In the genomic region with DNA sequence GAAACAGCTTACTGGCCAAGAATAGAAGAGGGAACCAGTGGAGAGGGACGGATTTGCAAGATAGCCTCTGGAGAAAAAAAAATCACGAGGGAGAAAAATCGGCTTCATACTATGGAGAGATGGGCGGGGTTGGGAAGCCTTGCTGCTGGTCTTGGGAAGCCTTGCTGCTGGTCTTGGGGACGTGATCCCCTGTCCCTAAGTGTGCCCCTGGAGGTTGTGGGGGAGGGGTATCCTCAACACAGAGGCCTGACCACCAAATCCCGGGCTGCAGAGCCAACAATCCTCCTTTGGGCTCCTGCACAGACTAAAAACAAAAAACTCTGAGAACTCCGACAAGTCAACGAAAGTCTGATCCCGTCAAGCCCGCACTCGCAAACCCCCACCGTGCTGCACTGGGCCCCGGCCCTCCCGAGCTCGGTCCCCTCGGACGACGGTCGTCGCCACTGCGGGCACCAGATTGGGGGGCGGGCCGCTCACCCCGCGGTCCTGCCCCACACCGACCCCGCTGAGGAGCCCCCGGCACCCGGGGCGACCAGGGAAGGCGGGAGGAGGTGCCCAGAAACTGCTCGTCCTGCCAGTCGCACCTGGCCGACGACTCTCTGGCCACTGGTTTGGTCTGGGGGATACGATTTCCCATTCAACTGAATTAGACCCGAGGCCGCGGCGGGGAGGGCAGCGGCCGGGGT, we compare ENCODE assay signal across 8 cellular contexts. TPM values are rescaled to one million over a fixed set of nuclear protein-coding genes. Genes with fewer than 3 reads are reported as not detected.
DNase-seq lines count a peak whose midpoint lies in the region; ATAC-seq, FAIRE-seq and TF ChIP-seq lines count a peak whose summit lies in the region.

No MANE protein-coding gene starts in this region.

- ATAC-seq in GM18907 (IDR thresholded peaks at IDR 0.05; ENCODE audit: unreplicated experiment) (peak; percentile 19), GM12878 (no peak; the same call in 2 of the 3 replicates), GM18502 (IDR thresholded peaks at IDR 0.05; ENCODE audit: poor library complexity, unreplicated experiment) (no peak)

- TF ChIP-seq POLR2A in GM12878 (IDR thresholded peaks at IDR 0.05; ENCODE audit: low read depth, low read length) = no peak

- H3K4me1 ChIP-seq in GM12878 (ENCODE audit: control insufficient read depth, insufficient read depth, low read length) = peaks cover 9% of the 10 kb centered on the region; the same call in 1 of the 2 replicates
- H3K4me1 ChIP-seq in skeletal muscle satellite cell (ENCODE audit: control insufficient read depth, insufficient read depth, low read length) = peaks cover 14% of the 10 kb centered on the region

- H4K20me1 ChIP-seq in GM12878 (ENCODE audit: control insufficient read depth, insufficient read depth) = no peaks in the 10 kb centered on the region; the same call in 1 of the 2 replicates

- in situ Hi-C loops in GM12878 (cut with MboI) = no loop called here

- FAIRE-seq in GM12878 (lab: Jason Lieb, UNC) = no peak

- DNase-seq in LNCaP clone FGC (ENCODE audit: low read depth) (no peak), GM12878 (ENCODE audit: low read depth, low spot score) (no peak), iPS-NIHi7 (ENCODE audit: extremely low spot score) (peak; percentile 33), T-helper 9 cell (no peak)

- H3K27me3 ChIP-seq in GM12878 (replicated peaks in 1 of 2; ENCODE audit: control insufficient read depth in 2 of 2, insufficient read depth in 2 of 2, low read length in 1 of 2) = peaks cover 0 to 7% of the 10 kb centered on the region in 2 experiments; a peak in 3 of 4 replicates
- H3K27me3 ChIP-seq in skeletal muscle satellite cell (ENCODE audit: control insufficient read depth, insufficient read depth, low read length) = peaks cover 21% of the 10 kb centered on the region

- CTCF ChIA-PET in GM12878 (lab: Yijun Ruan, JAX) = interaction anchor here (1.2 to 1.4 kb wide), 2 partner anchors 15 to 26 kb away, joined by 3 read pairs; no protein-coding TSS in a partner anchor

- H3K36me3 ChIP-seq in GM12878 (ENCODE audit: control insufficient read depth in 2 of 2, insufficient read depth in 2 of 2, low read length in 1 of 2) (no peaks in the 10 kb centered on the region), skeletal muscle satellite cell (ENCODE audit: insufficient read depth, low read length) (no peaks in the 10 kb centered on the region)

- H3K27ac ChIP-seq in 22Rv1 (peak overlapping the region; percentile 86), GM12878 (ENCODE audit: control insufficient read depth, insufficient read depth) (no peak overlapping the region)

- no peaks in the 10 kb centered on the region for H3K9me3 ChIP-seq in GM12878 (replicated peaks; ENCODE audit: control insufficient read depth, insufficient read depth, low read length)
- H3K9me3 ChIP-seq in skeletal muscle satellite cell (replicated peaks; ENCODE audit: low read length) = no peaks in the 10 kb centered on the region

- SMC1A ChIA-PET in GM12878 (lab: Charles Lee; ENCODE audit: uncharacterized antibody, unreplicated experiment) = no interaction called here

- peak overlapping the region; percentile 70 for H3K4me2 ChIP-seq in GM12878 (ENCODE audit: control insufficient read depth, insufficient read depth)
- H3K4me2 ChIP-seq in skeletal muscle satellite cell (ENCODE audit: low read length) = peak overlapping the region; percentile 96

- no peak for TF ChIP-seq EP300 in GM12878 (IDR thresholded peaks at IDR 0.05; ENCODE audit: borderline replicate concordance in 1 of 2, control insufficient read depth in 1 of 2, low read depth in 2 of 2, low read length in 2 of 2)

- H3K4me3 ChIP-seq in LNCaP clone FGC (ENCODE audit: low read depth, low read length) = peak overlapping the region; percentile 82
- peak overlapping the region; percentile 70 for H3K4me3 ChIP-seq in GM12878
- H3K4me3 ChIP-seq in skeletal muscle satellite cell (ENCODE audit: low read length) = peak overlapping the region; percentile 82

- TF ChIP-seq RAD21 in GM12878 (IDR thresholded peaks at IDR 0.05; ENCODE audit: insufficient read depth, low read depth, low read length) = no peak

- POLR2A ChIA-PET in GM12878 (lab: Charles Lee) = no interaction called here

- no TSS peak for BruUV-seq in GM12878 (replicated peaks; lab: Mats Ljungman, UMichigan)

- RAD21 ChIA-PET in GM12878 (lab: Charles Lee; ENCODE audit: unreplicated experiment) = no interaction called here

- no peaks in the 10 kb centered on the region for H3K79me2 ChIP-seq in GM12878 (ENCODE audit: control insufficient read depth, insufficient read depth, low read length)

- intact Hi-C loops in GM12878 (cut with micrococcal nuclease; ENCODE audit: unreplicated experiment) = loop anchor here (10.0 kb wide), 1 partner anchor 205 kb away; no protein-coding TSS in a partner anchor

- H3K9ac ChIP-seq in GM12878 (ENCODE audit: control insufficient read depth, insufficient read depth, low read length) (no peak overlapping the region), skeletal muscle satellite cell (ENCODE audit: low read depth, low read length) (peak overlapping the region; percentile 59)

- H2AFZ ChIP-seq in GM12878 (ENCODE audit: control insufficient read depth, low read depth, low read length) = no peak overlapping the region

- TF ChIP-seq CTCF in 22Rv1 (IDR thresholded peaks at IDR 0.05) (no peak), LNCaP clone FGC (IDR thresholded peaks at IDR 0.05; ENCODE audit: control insufficient read depth, extremely low read depth, insufficient read depth) (no peak), GM12878 (IDR thresholded peaks at IDR 0.05 in 2 of 3, conservative IDR thresholded peaks at IDR 0.05 in 1 of 3; ENCODE audit: control insufficient read depth in 2 of 3, extremely low read depth in 1 of 3, insufficient read depth in 1 of 3, low read depth in 3 of 3, low read length in 3 of 3) (no peak)

- 24% methylated on average over 29 of the region's 42 CpGs for WGBS in GM12878 (ENCODE audit: insufficient coverage, insufficient replicate concordance, low lambda C conversion rate, missing lambda C conversion rate)

TF ChIP-seq in GM12878, 131 proteins besides CTCF, POLR2A, EP300 and RAD21:
- TF ChIP-seq TCF3 (IDR thresholded peaks at IDR 0.05; ENCODE audit: borderline replicate concordance, insufficient read depth, low read depth, low read length) (no peak), BMI1 (IDR thresholded peaks at IDR 0.05; ENCODE audit: borderline replicate concordance) (peak; percentile 15; the same call in 1 of the 2 replicates), SUZ12 (IDR thresholded peaks at IDR 0.05; ENCODE audit: unreplicated experiment) (peak; percentile 19)
- TF ChIP-seq, protein P1, sequence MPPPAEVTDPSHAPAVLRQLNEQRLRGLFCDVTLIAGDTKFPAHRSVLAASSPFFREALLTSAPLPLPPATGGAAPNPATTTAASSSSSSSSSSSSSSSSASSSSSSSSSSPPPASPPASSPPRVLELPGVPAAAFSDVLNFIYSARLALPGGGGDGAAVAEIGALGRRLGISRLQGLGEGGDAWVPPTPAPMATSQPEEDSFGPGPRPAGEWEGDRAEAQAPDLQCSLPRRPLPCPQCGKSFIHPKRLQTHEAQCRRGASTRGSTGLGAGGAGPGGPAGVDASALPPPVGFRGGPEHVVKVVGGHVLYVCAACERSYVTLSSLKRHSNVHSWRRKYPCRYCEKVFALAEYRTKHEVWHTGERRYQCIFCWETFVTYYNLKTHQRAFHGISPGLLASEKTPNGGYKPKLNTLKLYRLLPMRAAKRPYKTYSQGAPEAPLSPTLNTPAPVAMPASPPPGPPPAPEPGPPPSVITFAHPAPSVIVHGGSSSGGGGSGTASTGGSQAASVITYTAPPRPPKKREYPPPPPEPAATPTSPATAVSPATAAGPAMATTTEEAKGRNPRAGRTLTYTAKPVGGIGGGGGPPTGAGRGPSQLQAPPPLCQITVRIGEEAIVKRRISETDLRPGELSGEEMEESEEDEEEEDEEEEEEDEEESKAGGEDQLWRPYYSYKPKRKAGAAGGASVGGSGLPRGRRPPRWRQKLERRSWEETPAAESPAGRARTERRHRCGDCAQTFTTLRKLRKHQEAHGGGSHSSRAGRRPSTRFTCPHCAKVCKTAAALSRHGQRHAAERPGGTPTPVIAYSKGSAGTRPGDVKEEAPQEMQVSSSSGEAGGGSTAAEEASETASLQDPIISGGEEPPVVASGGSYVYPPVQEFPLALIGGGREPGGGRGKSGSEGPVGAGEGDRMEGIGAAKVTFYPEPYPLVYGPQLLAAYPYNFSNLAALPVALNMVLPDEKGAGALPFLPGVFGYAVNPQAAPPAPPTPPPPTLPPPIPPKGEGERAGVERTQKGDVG (CRISPR knock-in tag; IDR thresholded peaks at IDR 0.05) = no peak

RNA-seq across cellular contexts. Expression of a gene that starts 0.7 kb away (rescaled TPM):
- 0.25 TPM in 1 of 2 replicates, not detected in the other for total RNA-seq in GM12878 (2013; cell fraction: nucleolus; rRNA removed)
- total RNA-seq in GM12878 (2014; rRNA removed) (0.05 and 0.17 TPM in 2 replicates), GM12878 (2014; rRNA removed; fragmentation: Illumina TruSeq; extraction: Trizol) (0.04 TPM in 1 of 2 replicates, not detected in the other), GM12878 (2021) (0.13 and 0.21 TPM in 2 replicates)
- 0.16 TPM for polyA plus RNA-seq in GM12878 (2011; ENCODE audit: low read depth)
- polyA plus RNA-seq in GM12878 (2011; rRNA removed) (0.09 and 0.10 TPM in 2 replicates), GM12878 (2014; fragmentation: Illumina TruSeq; extraction: Trizol) (0.07 and 0.21 TPM in 2 replicates), GM12878 (2014; fragmentation: Nextera tagmentation; extraction: Ambion mirVana) (not detected), GM12878 (2014; rRNA removed) (0.01 and 0.04 TPM in 2 replicates), GM12878 (2016; fragmentation: Nextera tagmentation; extraction: Ambion mirVana) (under 1 TPM; 0.05 to 0.09 TPM)
- polyA plus RNA-seq in GM12878 (2011; cell fraction: cytosol; rRNA removed) = 0.05 and 0.10 TPM in 2 replicates
- 0.07 and 0.15 TPM in 2 replicates for polyA plus RNA-seq in GM12878 (2011; cell fraction: nucleus; rRNA removed)
- 0.14 and 0.18 TPM in 2 replicates for polyA plus RNA-seq in GM12878 (2012)
- polyA minus RNA-seq in GM12878 (2011; rRNA and poly(A)+ RNA removed) = not detected in 2 replicates
- 0.67 and 0.94 TPM in 2 replicates for polyA minus RNA-seq in GM12878 (2011; cell fraction: cytosol; rRNA and poly(A)+ RNA removed)
- polyA minus RNA-seq in GM12878 (2011; cell fraction: nucleus; rRNA and poly(A)+ RNA removed) = 0.12 and 0.19 TPM in 2 replicates
- 0.22 and 0.25 TPM in 2 replicates for total RNA-seq in skeletal muscle satellite cell (2012; rRNA removed)
